Comparison of ENCODE assay signal across 1 cellular context in genomic region chr4:145090370-145090769, GRCh38.
TF ChIP-seq lines count a peak whose summit lies in the region.

No MANE protein-coding gene starts in this region.

TF ChIP-seq in K562, 482 proteins besides CTCF, POLR2A, EP300 and RAD21:
- TF ChIP-seq CEBPB (tag; IDR thresholded peaks at IDR 0.05): peak; percentile 13; the same call in 1 of the 2 replicates
- TF ChIP-seq ESRRB (CRISPR knock-in tag; IDR thresholded peaks at IDR 0.05; ENCODE audit: borderline replicate concordance): no peak
